Comparison of ENCODE assay signal across 21 cellular contexts in the genomic region with DNA sequence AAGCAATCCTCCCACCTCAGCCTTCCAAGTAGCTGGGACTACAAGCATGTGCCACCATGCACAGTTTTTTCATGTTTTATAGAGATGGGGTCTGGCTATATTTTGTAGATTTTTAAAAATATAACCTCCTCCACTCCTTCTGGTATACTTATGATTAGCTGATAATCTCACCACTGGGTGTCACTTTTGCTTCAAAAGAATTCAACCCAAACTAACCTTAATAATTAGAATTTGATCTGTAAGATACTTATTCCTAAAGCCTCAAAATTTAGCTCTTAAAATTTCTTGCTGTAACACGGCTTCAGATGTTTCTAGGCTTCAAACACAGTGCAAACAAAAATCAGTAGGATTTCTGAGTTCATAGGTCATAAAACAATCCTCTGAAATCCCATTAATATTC.
A peak's percentile ranks its signal among the peaks of the same experiment; 100 is the strongest.
DNase-seq lines count a peak whose midpoint lies in the region; ATAC-seq, FAIRE-seq and TF ChIP-seq lines count a peak whose summit lies in the region.
"Had no signal": no experiment of that assay in that cellular context is flagged by ENCODE, and none has a peak within 500 bp of the region (broad histone marks: within the 10 kb centered on the region; RNA-seq: fewer than 3 reads in every experiment).

No MANE protein-coding gene starts in this region.

- peaks cover 19% of the 10 kb centered on the region for H3K4me1 Mint-ChIP-seq in activated T-cell treated with anti-CD3 and anti-CD28 coated beads, Interleukin-2, amount 50 U/mL, for 4 hours (ENCODE audit: low read depth)
- H3K4me1 Mint-ChIP-seq in naive thymus-derived CD8-positive, alpha-beta T cell: no peaks in the 10 kb centered on the region
- H3K4me1 Mint-ChIP-seq: activated naive CD8-positive, alpha-beta T cell treated with anti-CD3 and anti-CD28 coated beads for 36 hours had no signal

- POLR2A ChIA-PET in GM12878 (lab: Charles Lee): interaction anchor here (1.2 kb wide), 1 partner anchor 156 kb away, joined by 3 read pairs; no protein-coding TSS in a partner anchor
- POLR2A ChIA-PET in naive thymus-derived CD8-positive, alpha-beta T cell (lab: Charles Lee): no interaction called here

- 61% methylated on average over 1 of the region's 1 CpG for WGBS in GM12878 (ENCODE audit: insufficient coverage, insufficient replicate concordance, low lambda C conversion rate, missing lambda C conversion rate)

- intact Hi-C loops in GM12878 (cut with micrococcal nuclease; ENCODE audit: unreplicated experiment): loop anchor here (2.0 kb wide), 1 partner anchor 203 kb away; no protein-coding TSS in a partner anchor

- no peak overlapping the region for H3K4me3 ChIP-seq in GM12878
- H3K4me3 ChIP-seq: BLaER1 treated with 17β-estradiol and CSF1 and Interleukin-3, amounts not matched to agents 10 nM and 100 nM; left lung; prostate gland had no signal

- H3K36me3 Mint-ChIP-seq in activated T-cell treated with anti-CD3 and anti-CD28 coated beads, Interleukin-2, amount 50 U/mL, for 4 hours (ENCODE audit: insufficient read depth): peaks cover 61% of the 10 kb centered on the region
- H3K36me3 Mint-ChIP-seq in naive thymus-derived CD8-positive, alpha-beta T cell: peaks cover 16 to 67% (median 58%) of the 10 kb centered on the region in 3 donors

- H2AFZ ChIP-seq in GM12878 (ENCODE audit: control insufficient read depth, low read depth, low read length): no peak overlapping the region

- H3K4me2 ChIP-seq in GM12878 (ENCODE audit: control insufficient read depth, insufficient read depth): no peak overlapping the region
- H3K4me2 ChIP-seq: BLaER1 treated with 17β-estradiol and CSF1 and Interleukin-3, amounts not matched to agents 10 nM and 100 nM had no signal

- H3K9me3 ChIP-seq in GM12878 (replicated peaks; ENCODE audit: control insufficient read depth, insufficient read depth, low read length): no peaks in the 10 kb centered on the region
- H3K9me3 ChIP-seq: left lung, prostate gland had no signal

- FAIRE-seq in GM12878 (lab: Jason Lieb, UNC): no peak
- FAIRE-seq: bronchial epithelial cell, endometrium, RCC 7860 had no signal

- H3K79me2 ChIP-seq in GM12878 (ENCODE audit: control insufficient read depth, insufficient read depth, low read length): no peaks in the 10 kb centered on the region

- TF ChIP-seq POLR2A in GM12878 (IDR thresholded peaks at IDR 0.05; ENCODE audit: low read depth, low read length): no peak

- CTCF ChIA-PET in GM12878 (lab: Yijun Ruan, JAX): interaction anchor here (0.6 to 1.6 kb wide), 8 partner anchors 18 to 546 kb away, joined by 3 to 8 read pairs (median 3); no protein-coding TSS in a partner anchor

- in situ Hi-C loops in GM12878 (cut with MboI): loop anchor here (5.0 kb wide), 1 partner anchor 203 kb away; no protein-coding TSS in a partner anchor

- no peak overlapping the region for H3K27ac ChIP-seq in GM12878 (ENCODE audit: control insufficient read depth, insufficient read depth)
- H3K27ac ChIP-seq: BLaER1 treated with 17β-estradiol and CSF1 and Interleukin-3, amounts not matched to agents 10 nM and 100 nM; left lung; prostate gland had no signal

- no peak for TF ChIP-seq EP300 in GM12878 (IDR thresholded peaks at IDR 0.05; ENCODE audit: borderline replicate concordance in 1 of 2, control insufficient read depth in 1 of 2, low read depth in 2 of 2, low read length in 2 of 2)

- BruUV-seq in GM12878 (replicated peaks; lab: Mats Ljungman, UMichigan): no TSS peak

- peak; percentile 42; the same call in 1 of the 2 replicates for TF ChIP-seq RAD21 in GM12878 (IDR thresholded peaks at IDR 0.05; ENCODE audit: insufficient read depth, low read depth, low read length)

- no peak overlapping the region for H3K27ac Mint-ChIP-seq in naive thymus-derived CD8-positive, alpha-beta T cell
- H3K27ac Mint-ChIP-seq: activated naive CD8-positive, alpha-beta T cell treated with anti-CD3 and anti-CD28 coated beads for 36 hours; T-helper 1 cell treated with Interleukin-12 subunit alpha and Interleukin-12 subunit beta and Interleukin-4 antibody, amounts not matched to agents 30 μg/mL and 1 μg/mL, for 36 hours had no signal

- H3K9me3 Mint-ChIP-seq in activated T-cell treated with anti-CD3 and anti-CD28 coated beads, Interleukin-2, amount 50 U/mL, for 4 hours: no peaks in the 10 kb centered on the region
- H3K9me3 Mint-ChIP-seq in naive thymus-derived CD8-positive, alpha-beta T cell: peaks cover 0 to 7% (median 0%) of the 10 kb centered on the region in 9 donors
- H3K9me3 Mint-ChIP-seq: activated naive CD8-positive, alpha-beta T cell treated with anti-CD3 and anti-CD28 coated beads for 36 hours; naive B cell; T-helper 1 cell treated with Interleukin-12 subunit alpha and Interleukin-12 subunit beta and Interleukin-4 antibody, amounts not matched to agents 30 μg/mL and 1 μg/mL, for 36 hours had no signal

- H4K20me1 ChIP-seq in GM12878 (ENCODE audit: control insufficient read depth, insufficient read depth): no peaks in the 10 kb centered on the region
- H4K20me1 ChIP-seq: BLaER1 treated with 17β-estradiol and CSF1 and Interleukin-3, amounts not matched to agents 10 nM and 100 nM had no signal

- DNase-seq in Ammon's horn (ENCODE audit: low spot score) (peak; percentile 6), HT-29 (ENCODE audit: low spot score) (peak; percentile 7), GM12878 (ENCODE audit: low read depth, low spot score) (no peak), iris pigment epithelial cell (ENCODE audit: low read depth) (peak; percentile 10), NCI-H1436 (lab: John Stamatoyannopoulos, UW) (no peak), epidermal melanocyte (ENCODE audit: insufficient read length, low spot score) (no peak)
- no peak for DNase-seq in activated T-cell treated with anti-CD3 and anti-CD28 coated beads, Interleukin-2, amount 50 U/mL, for 4 hours
- no peak for DNase-seq in naive thymus-derived CD8-positive, alpha-beta T cell
- DNase-seq: activated naive CD8-positive, alpha-beta T cell treated with anti-CD3 and anti-CD28 coated beads for 36 hours; DMS79 treated with DMSO at 0.1 percent for 48 hours; hypothalamus; left lung; naive B cell; stimulated activated CD4-positive, alpha-beta T cell treated with anti-CD3 and anti-CD28 coated beads, Interleukin-15, amount 100 ng/mL, for 24 hours; substantia nigra had no signal

- H3K27me3 Mint-ChIP-seq in activated T-cell treated with anti-CD3 and anti-CD28 coated beads, Interleukin-2, amount 50 U/mL, for 4 hours (ENCODE audit: low read depth): no peaks in the 10 kb centered on the region
- no peaks in the 10 kb centered on the region for H3K27me3 Mint-ChIP-seq in naive thymus-derived CD8-positive, alpha-beta T cell
- H3K27me3 Mint-ChIP-seq: activated naive CD8-positive, alpha-beta T cell treated with anti-CD3 and anti-CD28 coated beads for 36 hours; naive B cell had no signal

- H3K4me3 Mint-ChIP-seq in activated T-cell treated with anti-CD3 and anti-CD28 coated beads, Interleukin-2, amount 50 U/mL, for 4 hours: no peak overlapping the region
- H3K4me3 Mint-ChIP-seq in naive thymus-derived CD8-positive, alpha-beta T cell: no peak overlapping the region
- H3K4me3 Mint-ChIP-seq: activated naive CD8-positive, alpha-beta T cell treated with anti-CD3 and anti-CD28 coated beads for 36 hours; naive B cell; T-helper 1 cell treated with Interleukin-12 subunit alpha and Interleukin-12 subunit beta and Interleukin-4 antibody, amounts not matched to agents 30 μg/mL and 1 μg/mL, for 36 hours had no signal

- RAD21 ChIA-PET in GM12878 (lab: Charles Lee; ENCODE audit: unreplicated experiment): interaction anchor here (1.0 to 1.4 kb wide), 5 partner anchors 177 to 205 kb away, joined by 3 to 6 read pairs (median 4); no protein-coding TSS in a partner anchor

- no peaks in the 10 kb centered on the region for H3K4me1 ChIP-seq in GM12878 (ENCODE audit: control insufficient read depth, insufficient read depth, low read length)
- H3K4me1 ChIP-seq: BLaER1 treated with 17β-estradiol and CSF1 and Interleukin-3, amounts not matched to agents 10 nM and 100 nM; left lung; prostate gland had no signal

- peaks cover 0 to 9% of the 10 kb centered on the region in 2 experiments; a peak in 3 of 4 replicates for H3K36me3 ChIP-seq in GM12878 (ENCODE audit: control insufficient read depth in 2 of 2, insufficient read depth in 2 of 2, low read length in 1 of 2)
- H3K36me3 ChIP-seq: prostate gland had no signal

- H3K9ac ChIP-seq in GM12878 (ENCODE audit: control insufficient read depth, insufficient read depth, low read length): no peak overlapping the region
- H3K9ac ChIP-seq: BLaER1 treated with 17β-estradiol and CSF1 and Interleukin-3, amounts not matched to agents 10 nM and 100 nM had no signal

- H3K27me3 ChIP-seq in GM12878 (replicated peaks in 1 of 2; ENCODE audit: control insufficient read depth in 2 of 2, insufficient read depth in 2 of 2, low read length in 1 of 2): no peaks in the 10 kb centered on the region
- H3K27me3 ChIP-seq: BLaER1 treated with 17β-estradiol and CSF1 and Interleukin-3, amounts not matched to agents 10 nM and 100 nM; left lung had no signal

- ATAC-seq in GM12878: no peak
- no peak for ATAC-seq in activated T-cell treated with anti-CD3 and anti-CD28 coated beads, Interleukin-2, amount 50 U/mL, for 4 hours
- no peak for ATAC-seq in naive thymus-derived CD8-positive, alpha-beta T cell
- ATAC-seq: left lung had no signal

- SMC1A ChIA-PET in GM12878 (lab: Charles Lee; ENCODE audit: uncharacterized antibody, unreplicated experiment): interaction anchor here (0.6 to 1.6 kb wide), 12 partner anchors 17 to 555 kb away, joined by 3 to 9 read pairs (median 3); no protein-coding TSS in a partner anchor

- TF ChIP-seq CTCF in GM12878 (IDR thresholded peaks at IDR 0.05 in 2 of 3, conservative IDR thresholded peaks at IDR 0.05 in 1 of 3; ENCODE audit: control insufficient read depth in 2 of 3, extremely low read depth in 1 of 3, insufficient read depth in 1 of 3, low read depth in 3 of 3, low read length in 3 of 3): peak in 1 of 3 experiments; percentile 25; a peak in 1 of 6 replicates

TF ChIP-seq in GM12878, 131 proteins besides CTCF, POLR2A, EP300 and RAD21:
- TF ChIP-seq KDM1A (IDR thresholded peaks at IDR 0.05; ENCODE audit: borderline replicate concordance) (no peak), SMC3 (IDR thresholded peaks at IDR 0.05; ENCODE audit: borderline replicate concordance, low read length) (peak; percentile 13; the same call in 1 of the 2 replicates)

Comparison
In these comparisons a context has a peak if more than half of its experiments do, and no peak if none do; other contexts are left out.
1. DNase-seq: peak in Ammon's horn (single experiment), HT-29 (single experiment) and iris pigment epithelial cell (single experiment); none in GM12878 (single experiment), NCI-H1436 (single experiment), activated T-cell treated with anti-CD3 and anti-CD28 coated beads, Interleukin-2, amount 50 U/mL, for 4 hours (single experiment), naive thymus-derived CD8-positive, alpha-beta T cell (0 of 10) and epidermal melanocyte (single experiment).